Comparison of ENCODE assay signal across 24 cellular contexts in the genomic region with DNA sequence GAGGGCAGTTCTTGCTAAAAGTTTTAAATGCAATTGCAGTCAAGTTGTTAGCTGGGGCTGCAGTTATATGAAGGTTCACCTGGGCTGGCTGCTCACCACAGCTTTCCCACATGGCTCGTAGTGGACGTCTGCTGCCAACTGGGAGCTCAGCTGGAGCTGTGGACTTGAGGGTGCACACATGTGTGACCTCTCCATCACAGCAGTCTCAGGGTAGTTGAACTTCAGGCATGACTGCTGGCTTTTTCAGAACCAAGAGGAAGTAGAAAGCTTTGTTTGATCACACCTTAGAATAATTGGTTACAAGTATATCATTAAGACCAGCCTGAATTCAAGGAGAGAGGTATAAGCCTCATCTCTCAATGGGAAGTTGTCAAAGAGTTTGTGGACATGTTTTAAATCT.
DNase-seq lines count a peak whose midpoint lies in the region; ATAC-seq, FAIRE-seq and TF ChIP-seq lines count a peak whose summit lies in the region.
"Had no signal": no experiment of that assay in that cellular context is flagged by ENCODE, and none has a peak within 500 bp of the region (broad histone marks: within the 10 kb centered on the region; RNA-seq: fewer than 3 reads in every experiment).

No MANE protein-coding gene starts in this region.

- H3K4me2 ChIP-seq in OCI-LY3 (ENCODE audit: low read length) = peak overlapping the region; percentile 44

- no peak for FAIRE-seq in D721Med (lab: Jason Lieb, UNC)
- FAIRE-seq: bronchial epithelial cell, endometrium had no signal

- ATAC-seq in GM18909 (IDR thresholded peaks at IDR 0.05; ENCODE audit: poor library complexity, unreplicated experiment) (peak; percentile 58), HG02798 (IDR thresholded peaks at IDR 0.05; ENCODE audit: poor library complexity, unreplicated experiment) (peak; percentile 40), left lung (no peak)
- ATAC-seq: left cardiac atrium; natural killer cell; SK-N-SH treated with all-trans-retinoic acid at 6 μM for 48 hours; stimulated activated effector memory CD8-positive, alpha-beta T cell treated with anti-CD3 and anti-CD28 coated beads, Interleukin-12 subunit alpha, Interleukin-12 subunit beta, amount 100 ng/mL, for 72 hours had no signal

- H3K4me3 ChIP-seq in OCI-LY3 (ENCODE audit: low read length) (no peak overlapping the region), left lung (no peak overlapping the region)
- H3K4me3 ChIP-seq: testis had no signal

- H3K4me1 ChIP-seq in OCI-LY3 (ENCODE audit: low read length) (peaks cover 39% of the 10 kb centered on the region), left lung (no peaks in the 10 kb centered on the region)
- H3K4me1 ChIP-seq: testis had no signal

- H3K79me2 ChIP-seq in OCI-LY3 (ENCODE audit: low read length) = no peaks in the 10 kb centered on the region

- H3K36me3 ChIP-seq in OCI-LY3 (replicated peaks; ENCODE audit: low read depth, low read length) (no peaks in the 10 kb centered on the region), left lung (no peaks in the 10 kb centered on the region)

- no peak overlapping the region for H3K27ac ChIP-seq in OCI-LY3 (ENCODE audit: low read length)
- no peak overlapping the region for H3K27ac ChIP-seq in left lung
- H3K27ac ChIP-seq: testis had no signal

- H3K27me3 ChIP-seq in OCI-LY3 (ENCODE audit: low read depth, low read length) (no peaks in the 10 kb centered on the region), left lung (no peaks in the 10 kb centered on the region)
- H3K27me3 ChIP-seq: testis had no signal

- CTCF ChIA-PET in GM10248 (lab: Yijun Ruan, JAX) = interaction anchor here (0.9 to 1.4 kb wide), 4 partner anchors 15 to 84 kb away, joined by 3 read pairs; no protein-coding TSS in a partner anchor

- no peak overlapping the region for H3K9ac ChIP-seq in OCI-LY3 (ENCODE audit: low read length)

- no peak overlapping the region for H2AFZ ChIP-seq in OCI-LY3 (ENCODE audit: low read depth, low read length)

- no peaks in the 10 kb centered on the region for H3K9me3 ChIP-seq in OCI-LY3 (ENCODE audit: insufficient read depth, low read length)
- H3K9me3 ChIP-seq in left lung = no peaks in the 10 kb centered on the region
- H3K9me3 ChIP-seq: testis had no signal

- no peaks in the 10 kb centered on the region for H4K20me1 ChIP-seq in OCI-LY3 (ENCODE audit: insufficient read depth, low read length)

- no peak for TF ChIP-seq CTCF in OCI-LY3 (IDR thresholded peaks at IDR 0.05; ENCODE audit: low read depth, low read length)
- TF ChIP-seq CTCF in left lung (IDR thresholded peaks at IDR 0.05) = no peak
- TF ChIP-seq CTCF in GM10248 (IDR thresholded peaks at IDR 0.05; ENCODE audit: control extremely low read depth, extremely low read depth, low read depth, missing control alignments) = no peak
- TF ChIP-seq CTCF in D721Med (IDR thresholded peaks at IDR 0.05; ENCODE audit: insufficient read depth, missing control alignments) = no peak

- DNase-seq in DMS79 (lab: John Stamatoyannopoulos, UW) = peak; percentile 59
- no peak for DNase-seq in glomerular visceral epithelial cell (ENCODE audit: extremely low spot score)
- no peak for DNase-seq in left lung
- DNase-seq in GM10248 (ENCODE audit: extremely low spot score) = no peak
- no peak for DNase-seq in D721Med (ENCODE audit: insufficient read length, low spot score)
- DNase-seq: activated CD4-positive, alpha-beta T cell treated with anti-CD3 and anti-CD28 coated beads, Interleukin-2, amount 50 U/mL, for 48 hours; activated naive CD4-positive, alpha-beta T cell; DMS 273 treated with DMSO at 0.1 percent for 48 hours; KG1; left cardiac atrium; natural killer cell; NCI-H187; NCI-H2227 treated with DMSO at 0.1 percent for 48 hours; NCI-H82; posterior cingulate gyrus; RPMI8226; testis had no signal

- intact Hi-C loops in left lung (cut with DNase I) = no loop called here

- POLR2A ChIA-PET in GM10248 (lab: Yijun Ruan, JAX) = no interaction called here
